28 cellular contexts compared by ENCODE assay signal in genomic region chr3:13688824-13689223, GRCh38.
"Had no signal": no experiment of that assay in that cellular context is flagged by ENCODE, and none has a peak within 500 bp of the region (broad histone marks: within the 10 kb centered on the region; RNA-seq: fewer than 3 reads in every experiment).

No MANE protein-coding gene starts in this region.

- DNase-seq: activated CD4-positive, alpha-beta T cell treated with anti-CD3 and anti-CD28 coated beads, Interleukin-2, amount 10 ng/mL, durations not matched to agents 24 days and 14 days; activated CD4-positive, alpha-beta T cell treated with anti-CD3 and anti-CD28 coated beads, Interleukin-2, amount 50 U/mL, for 4 hours; activated CD4-positive, CD25-positive, alpha-beta regulatory T cell; activated CD8-positive, alpha-beta T cell treated with anti-CD3 and anti-CD28 coated beads for 36 hours; activated gamma-delta T cell; activated naive CD4-positive, alpha-beta T cell treated with Interleukin-2 at 50 U/mL for 16 hours; activated naive CD8-positive, alpha-beta T cell treated with anti-CD3 and anti-CD28 coated beads, Interleukin-2, amount 10 ng/mL, durations not matched to agents 7 days and 5 days; activated T-cell treated with anti-CD3 and anti-CD28 coated beads, Interleukin-2, amount 50 U/mL, for 24 hours; amygdala; body of pancreas; central memory CD4-positive, alpha-beta T cell; Kasumi-1; MG63; MV-4-11; NCI-H1092; NCI-H1436 treated with DMSO at 0.1 percent for 48 hours; NCI-H2029; NCI-H510A; NCI-H526; NCI-H748 treated with DMSO at 0.1 percent for 48 hours; OCI-M1; SHP77; T1000; WERI-Rb-1 had no signal

- H3K27me3 ChIP-seq: body of pancreas, MG63 had no signal

- FAIRE-seq: astrocyte had no signal

- H3K4me3 ChIP-seq: body of pancreas, breast epithelium, MG63, SJCRH30, SK-N-MC had no signal

- H3K27ac ChIP-seq: body of pancreas, breast epithelium, SJCRH30, SK-N-MC, WERI-Rb-1 had no signal

- ATAC-seq: activated CD8-positive, alpha-beta T cell treated with anti-CD3 and anti-CD28 coated beads for 36 hours; body of pancreas had no signal

- H3K9me3 ChIP-seq: body of pancreas, breast epithelium, MG63, SJCRH30 had no signal

- H3K4me1 ChIP-seq: body of pancreas, breast epithelium had no signal

- H3K36me3 ChIP-seq: breast epithelium, MG63, SJCRH30, WERI-Rb-1 had no signal
